ENCODE assay signal across 13 cellular contexts in genomic region chr15:39273805-39274411, GRCh38.
DNase-seq lines count a peak whose midpoint lies in the region; ATAC-seq, FAIRE-seq and TF ChIP-seq lines count a peak whose summit lies in the region.
"Had no signal": no experiment of that assay in that cellular context is flagged by ENCODE, and none has a peak within 500 bp of the region (broad histone marks: within the 10 kb centered on the region; RNA-seq: fewer than 3 reads in every experiment).

No MANE protein-coding gene starts in this region.

- no peaks in the 10 kb centered on the region for H3K79me2 ChIP-seq in astrocyte (ENCODE audit: insufficient read depth, low read length)
- H3K79me2 ChIP-seq in HepG2 (ENCODE audit: insufficient read depth, low read length), result no peaks in the 10 kb centered on the region

- no peak overlapping the region for H3K27ac ChIP-seq in astrocyte (ENCODE audit: low read depth, low read length)
- H3K27ac ChIP-seq in HepG2 (ENCODE audit: extremely low read length, insufficient read depth, low read length), result peak overlapping the region; percentile 85
- no peak overlapping the region for H3K27ac ChIP-seq in psoas muscle
- H3K27ac ChIP-seq in gastrocnemius medialis, result no peak overlapping the region

- H3K4me3 ChIP-seq in Caco-2 (ENCODE audit: low read depth, low read length) (no peak overlapping the region), MG63 (no peak overlapping the region), astrocyte (ENCODE audit: insufficient read depth, low read depth, low read length) (no peak overlapping the region), HepG2 (replicated peaks in 1 of 3; ENCODE audit: insufficient read depth in 1 of 3, low read depth in 2 of 3, low read length in 3 of 3) (peak overlapping the region in 2 of 3 experiments; percentile 22 to 29; a peak in 1 of 6 replicates), psoas muscle (no peak overlapping the region), gastrocnemius medialis (no peak overlapping the region)

- intact Hi-C loops in Caco-2 (cut with micrococcal nuclease; ENCODE audit: unreplicated experiment) (loop anchor here (1.0 to 5.0 kb wide), 10 partner anchors 61 to 448 kb away; partner anchors contain the start of gene THBS1), HepG2 (cut with micrococcal nuclease; ENCODE audit: unreplicated experiment) (loop anchor here (1.0 to 10.0 kb wide), 6 partner anchors 61 to 305 kb away; no protein-coding TSS in a partner anchor), psoas muscle (cut with DNase I) (no loop called here), gastrocnemius medialis (cut with DNase I; ENCODE audit: low total_unique reads) (no loop called here)

- H3K9ac ChIP-seq in astrocyte (ENCODE audit: low read length), result no peak overlapping the region
- peak overlapping the region; percentile 73 for H3K9ac ChIP-seq in HepG2 (ENCODE audit: insufficient read depth, low read depth, low read length)

- no peak for FAIRE-seq in astrocyte (lab: Jason Lieb, UNC)
- FAIRE-seq in HepG2 (lab: Jason Lieb, UNC), result peak; percentile 94
- FAIRE-seq in GM12891 (lab: Jason Lieb, UNC), result no peak
- FAIRE-seq: TTC549 had no signal

- H3K9me3 Mint-ChIP-seq in Caco-2 (ENCODE audit: unreplicated experiment) (peaks cover 11% of the 10 kb centered on the region), astrocyte (ENCODE audit: unreplicated experiment) (peaks cover 3% of the 10 kb centered on the region)

- H4K20me1 ChIP-seq in astrocyte (ENCODE audit: insufficient read depth, low read length), result no peaks in the 10 kb centered on the region
- H4K20me1 ChIP-seq in HepG2 (ENCODE audit: insufficient read depth, low read length), result no peaks in the 10 kb centered on the region

- H3K4me2 ChIP-seq in astrocyte (ENCODE audit: low read length) (no peak overlapping the region), HepG2 (ENCODE audit: low read depth, low read length) (peak overlapping the region; percentile 52)

- H2AFZ ChIP-seq in astrocyte (ENCODE audit: low read depth, low read length) (no peak overlapping the region), HepG2 (ENCODE audit: low read length) (no peak overlapping the region)

- DNase-seq in Caco-2 (peak; percentile 81 to 82), MG63 (peak; percentile 27), astrocyte (ENCODE audit: low read depth) (peak; percentile 50), HepG2 (ENCODE audit: low spot score) (peak; percentile 100), OCI-M1 (lab: John Stamatoyannopoulos, UW) (no peak), psoas muscle (no peak), GM12891 (ENCODE audit: insufficient read length, low spot score) (no peak), gastrocnemius medialis (no peak)
- DNase-seq: activated CD8-positive, alpha-beta memory T cell treated with anti-CD3 and anti-CD28 coated beads, Interleukin-2, amount 50 U/mL, for 48 hours; Kasumi-1; stimulated activated CD4-positive, alpha-beta T cell treated with anti-CD3 and anti-CD28 coated beads, Interleukin-2, amount 100 ng/mL, for 48 hours had no signal

- peak overlapping the region; percentile 69 for H3K27ac Mint-ChIP-seq in Caco-2 (ENCODE audit: unreplicated experiment)
- H3K27ac Mint-ChIP-seq in astrocyte (ENCODE audit: unreplicated experiment), result no peak overlapping the region

- no TSS peak for BruUV-seq in Caco-2 (replicated peaks; lab: Mats Ljungman, UMichigan)
- BruUV-seq in HepG2 (replicated peaks; lab: Mats Ljungman, UMichigan), result no TSS peak

- TF ChIP-seq RAD21 in HepG2 (CRISPR knock-in tag; IDR thresholded peaks at IDR 0.05), result no peak

- ATAC-seq in HepG2 (peak; percentile 90), psoas muscle (no peak), gastrocnemius medialis (no peak)
- ATAC-seq: esophagus mucosa had no signal

- POLR2A ChIA-PET in Caco-2 (lab: Charles Lee), result interaction anchor here (1.1 to 1.8 kb wide), 3 partner anchors 60 to 307 kb away, joined by 4 to 13 read pairs (median 8); partner anchors contain the start of gene THBS1
- POLR2A ChIA-PET in HepG2 (lab: Yijun Ruan, JAX), result interaction anchor here (0.8 to 3.8 kb wide), 6 partner anchors 39 to 311 kb away, joined by 3 to 27 read pairs (median 4); partner anchors contain the start of gene THBS1

- CTCF ChIA-PET in Caco-2 (lab: Charles Lee), result interaction anchor here (0.7 to 0.9 kb wide), 2 partner anchors 120 to 307 kb away, joined by 3 read pairs; partner anchors contain the start of gene THBS1
- CTCF ChIA-PET in HepG2 (lab: Yijun Ruan, JAX; ENCODE audit: low intra/inter-chr PET ratio, low total read pairs), result interaction anchor here (0.7 to 1.3 kb wide), 2 partner anchors 182 to 306 kb away, joined by 3 to 4 read pairs; no protein-coding TSS in a partner anchor

- H3K9me3 ChIP-seq in Caco-2 (no peaks in the 10 kb centered on the region), MG63 (no peaks in the 10 kb centered on the region; the same call in 1 of the 2 replicates), astrocyte (ENCODE audit: insufficient read depth, low read depth, low read length) (no peaks in the 10 kb centered on the region), HepG2 (ENCODE audit: low read length) (no peaks in the 10 kb centered on the region), psoas muscle (no peaks in the 10 kb centered on the region), gastrocnemius medialis (no peaks in the 10 kb centered on the region)

- TF ChIP-seq POLR2A in HepG2 (IDR thresholded peaks at IDR 0.05; ENCODE audit: insufficient read depth in 1 of 2, low read depth in 2 of 2, low read length in 2 of 2) (no peak), GM12891 (IDR thresholded peaks at IDR 0.05; ENCODE audit: low read depth, low read length) (no peak), gastrocnemius medialis (IDR thresholded peaks at IDR 0.05) (no peak)

- H3K4me3 Mint-ChIP-seq in Caco-2 (ENCODE audit: unreplicated experiment) (peak overlapping the region; percentile 51), astrocyte (ENCODE audit: unreplicated experiment) (no peak overlapping the region)

- in situ Hi-C loops in HepG2 (cut with HindIII; ENCODE audit: extremely low pct_ligation_motif_present, low pct_unique_long_range_greater_than_20kb), result loop anchor here (5.0 to 10.0 kb wide), 2 partner anchors 102 to 149 kb away; no protein-coding TSS in a partner anchor
- in situ Hi-C loops in gastrocnemius medialis (cut with MboI; ENCODE audit: low sequenced_read_pairs in 4 of 4), result no loop called here

- H3K36me3 ChIP-seq in Caco-2 (ENCODE audit: control insufficient read depth, insufficient read depth, low read length) (no peaks in the 10 kb centered on the region), MG63 (no peaks in the 10 kb centered on the region), astrocyte (ENCODE audit: insufficient read depth, low read length) (no peaks in the 10 kb centered on the region), HepG2 (replicated peaks in 1 of 2; ENCODE audit: control insufficient read depth in 1 of 2, insufficient read depth in 2 of 2, low read length in 2 of 2) (no peaks in the 10 kb centered on the region), psoas muscle (ENCODE audit: insufficient read depth in 1 of 2, low read depth in 1 of 2) (no peaks in the 10 kb centered on the region), gastrocnemius medialis (no peaks in the 10 kb centered on the region)

- no peaks in the 10 kb centered on the region for H3K27me3 ChIP-seq in Caco-2 (replicated peaks; ENCODE audit: control insufficient read depth, insufficient read depth, low read length)
- H3K27me3 ChIP-seq in MG63, result no peaks in the 10 kb centered on the region
- H3K27me3 ChIP-seq in astrocyte (ENCODE audit: insufficient read depth, low read length), result no peaks in the 10 kb centered on the region
- H3K27me3 ChIP-seq in HepG2 (ENCODE audit: control insufficient read depth in 1 of 2, insufficient read depth in 2 of 2, low read length in 2 of 2), result no peaks in the 10 kb centered on the region
- no peaks in the 10 kb centered on the region for H3K27me3 ChIP-seq in psoas muscle (ENCODE audit: insufficient read depth in 3 of 3, low read length in 2 of 3)
- no peaks in the 10 kb centered on the region for H3K27me3 ChIP-seq in gastrocnemius medialis

- under 1% methylated on average over 3 of the region's 3 CpGs for WGBS in HepG2 (ENCODE audit: low lambda C conversion rate)
- 35 to 44% (median 42%) methylated on average over 3 of the region's 3 CpGs for WGBS in psoas muscle, 3 donors

- TF ChIP-seq CTCF in Caco-2 (IDR thresholded peaks at IDR 0.05; ENCODE audit: insufficient read depth in 1 of 2, low read depth in 1 of 2, low read length in 1 of 2, severe bottlenecking in 1 of 2, unreplicated experiment in 1 of 2) (no peak), astrocyte (IDR thresholded peaks at IDR 0.05; ENCODE audit: insufficient read depth, low read depth, low read length) (no peak), HepG2 (CRISPR knock-in tag; IDR thresholded peaks at IDR 0.05) (no peak), psoas muscle (IDR thresholded peaks at IDR 0.05) (no peak), gastrocnemius medialis (IDR thresholded peaks at IDR 0.05 in 4 of 5, conservative IDR thresholded peaks at IDR 0.05 in 1 of 5) (no peak)

- H3K4me1 ChIP-seq in Caco-2 (peaks cover 60% of the 10 kb centered on the region), astrocyte (ENCODE audit: insufficient read depth, low read length) (peaks cover 28% of the 10 kb centered on the region), HepG2 (ENCODE audit: insufficient read depth, low read length) (peaks cover 82% of the 10 kb centered on the region), psoas muscle (no peaks in the 10 kb centered on the region), gastrocnemius medialis (no peaks in the 10 kb centered on the region)

- no peaks in the 10 kb centered on the region for H3K27me3 Mint-ChIP-seq in Caco-2 (ENCODE audit: insufficient read depth, unreplicated experiment)
- H3K27me3 Mint-ChIP-seq in astrocyte (ENCODE audit: low read depth, unreplicated experiment), result no peaks in the 10 kb centered on the region

- H3K4me1 Mint-ChIP-seq in Caco-2 (ENCODE audit: low read depth, unreplicated experiment) (peaks cover 48% of the 10 kb centered on the region), astrocyte (ENCODE audit: low read depth, unreplicated experiment) (peaks cover 31% of the 10 kb centered on the region)

- peaks cover 19% of the 10 kb centered on the region for H3K36me3 Mint-ChIP-seq in Caco-2 (ENCODE audit: insufficient read depth, unreplicated experiment)
- H3K36me3 Mint-ChIP-seq in astrocyte (ENCODE audit: low read depth, unreplicated experiment), result no peaks in the 10 kb centered on the region

- peak; percentile 86 to 96 for TF ChIP-seq EP300 in HepG2 (IDR thresholded peaks at IDR 0.05; ENCODE audit: low read depth in 2 of 2, low read length in 2 of 2)
- TF ChIP-seq EP300 in HepG2 (CRISPR knock-in tag; IDR thresholded peaks at IDR 0.05; ENCODE audit: borderline replicate concordance), result peak; percentile 93

TF ChIP-seq in HepG2, 621 proteins besides CTCF, POLR2A, EP300 and RAD21 (continues in another document):
- TF ChIP-seq JDP2 (CRISPR knock-in tag; IDR thresholded peaks at IDR 0.05; ENCODE audit: borderline replicate concordance) (no peak; the same call in 1 of the 2 replicates), NFATC3 (CRISPR knock-in tag; IDR thresholded peaks at IDR 0.05) (no peak)

TF ChIP-seq in GM12891, 5 proteins besides CTCF, POLR2A, EP300 and RAD21 (continues in another document):
- TF ChIP-seq POLR2AphosphoS5 (IDR thresholded peaks at IDR 0.05; ENCODE audit: low read depth, low read length) (no peak), PAX5 (IDR thresholded peaks at IDR 0.05; ENCODE audit: insufficient read depth, low read length, severe bottlenecking) (no peak), TAF1 (IDR thresholded peaks at IDR 0.05; ENCODE audit: low read depth, low read length) (no peak), SPI1 (IDR thresholded peaks at IDR 0.05; ENCODE audit: low read depth, low read length) (no peak)

Comparison
In these comparisons a context has a peak if more than half of its experiments do, and no peak if none do; other contexts are left out.
1. DNase-seq: peak in Caco-2 (2 of 2), MG63 (single experiment), astrocyte (single experiment) and HepG2 (single experiment); none in OCI-M1 (single experiment), psoas muscle (0 of 2), GM12891 (single experiment) and gastrocnemius medialis (0 of 2).
2. H3K4me3 ChIP-seq: peak in HepG2 (2 of 3); none in Caco-2 (single experiment), MG63 (single experiment), astrocyte (single experiment), psoas muscle (single experiment) and gastrocnemius medialis (0 of 4).
3. intact Hi-C loops: an anchor here in Caco-2 (1.0 to 5.0 kb wide) and HepG2 (1.0 to 10.0 kb wide); none called in psoas muscle and gastrocnemius medialis.